17 cellular contexts compared by ENCODE assay signal in the genomic region with DNA sequence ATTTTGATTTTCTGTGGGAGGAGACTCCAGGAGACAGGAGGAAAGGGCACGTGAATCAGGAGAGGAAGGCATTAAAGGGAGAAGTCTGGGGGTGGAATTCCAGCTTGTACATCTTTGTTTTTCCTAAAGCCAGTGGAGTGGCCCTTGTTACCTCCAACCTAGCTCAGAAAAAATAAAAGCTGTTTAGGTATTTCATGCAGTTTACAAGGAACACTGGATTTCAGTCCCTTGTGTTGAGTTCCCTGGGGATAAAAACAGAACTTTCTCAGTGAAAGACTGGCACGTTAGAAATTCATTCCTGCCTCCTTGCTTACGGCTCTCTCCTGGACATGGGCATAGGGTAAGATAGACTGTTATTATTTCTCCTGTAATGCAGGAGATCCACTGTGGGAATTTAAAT.
DNase-seq lines count a peak whose midpoint lies in the region; ATAC-seq and TF ChIP-seq lines count a peak whose summit lies in the region.
"Had no signal": no experiment of that assay in that cellular context is flagged by ENCODE, and none has a peak within 500 bp of the region (broad histone marks: within the 10 kb centered on the region; RNA-seq: fewer than 3 reads in every experiment).

No MANE protein-coding gene starts in this region.

- H3K27me3 Mint-ChIP-seq in osteocyte (ENCODE audit: unreplicated experiment): no peaks in the 10 kb centered on the region
- H3K27me3 Mint-ChIP-seq: activated CD8-positive, alpha-beta memory T cell treated with anti-CD3 and anti-CD28 coated beads, Interleukin-2, amount 10 ng/mL, durations not matched to agents 7 days and 5 days; memory B cell had no signal

- no peak for TF ChIP-seq CTCF in osteocyte (IDR thresholded peaks at IDR 0.05)

- no peaks in the 10 kb centered on the region for H3K9me3 Mint-ChIP-seq in osteocyte (ENCODE audit: unreplicated experiment)
- H3K9me3 Mint-ChIP-seq: activated naive CD4-positive, alpha-beta T cell treated with anti-CD3 and anti-CD28 coated beads, Interleukin-2, amount 50 U/mL, for 72 hours; memory B cell had no signal

- H3K4me1 Mint-ChIP-seq in osteocyte (ENCODE audit: unreplicated experiment): peaks cover 44% of the 10 kb centered on the region
- H3K4me1 Mint-ChIP-seq: memory B cell had no signal

- H3K4me3 Mint-ChIP-seq in osteocyte (ENCODE audit: unreplicated experiment): peak overlapping the region; percentile 2
- H3K4me3 Mint-ChIP-seq: activated CD8-positive, alpha-beta memory T cell treated with anti-CD3 and anti-CD28 coated beads, Interleukin-2, amount 10 ng/mL, durations not matched to agents 7 days and 5 days; memory B cell had no signal

- H3K9me3 ChIP-seq in ectodermal cell (ENCODE audit: control insufficient read depth, low read length): no peaks in the 10 kb centered on the region
- H3K9me3 ChIP-seq: BLaER1 treated with 17β-estradiol and CSF1 and Interleukin-3, amounts not matched to agents 10 nM and 100 nM had no signal

- H3K36me3 ChIP-seq in ectodermal cell (ENCODE audit: control insufficient read depth, insufficient read depth, low read length): no peaks in the 10 kb centered on the region
- H3K36me3 ChIP-seq: BLaER1 treated with 17β-estradiol and CSF1 and Interleukin-3, amounts not matched to agents 10 nM and 100 nM had no signal

- 35 to 39% methylated on average over 3 of the region's 3 CpGs for WGBS in ectodermal cell, 2 experiments

- DNase-seq in DMS 273 treated with DMSO at 0.1 percent for 48 hours (lab: John Stamatoyannopoulos, UW): peak; percentile 16
- DNase-seq in NCI-H2171 (lab: John Stamatoyannopoulos, UW): peak; percentile 8
- no peak for DNase-seq in osteocyte (ENCODE audit: extremely low spot score, unreplicated experiment)
- no peak for DNase-seq in NOMO-1 treated with dmso at 0.1 percent for 144 hours (lab: John Stamatoyannopoulos, UW; ENCODE audit: unreplicated experiment)
- DNase-seq: activated CD8-positive, alpha-beta memory T cell treated with anti-CD3 and anti-CD28 coated beads, Interleukin-2, amount 10 ng/mL, durations not matched to agents 7 days and 5 days; cortex of kidney; DMS79 treated with DMSO at 0.1 percent for 48 hours; NCI-H2081; posterior cingulate gyrus; stimulated activated CD4-positive, alpha-beta T cell treated with anti-CD3 and anti-CD28 coated beads, Interleukin-2, amount 100 ng/mL, for 48 hours had no signal

- H3K4me3 ChIP-seq in ectodermal cell (ENCODE audit: insufficient read depth, low read depth, low read length): no peak overlapping the region
- H3K4me3 ChIP-seq: BLaER1 treated with 17β-estradiol and CSF1 and Interleukin-3, amounts not matched to agents 10 nM and 100 nM had no signal

- ATAC-seq in GM21423 (IDR thresholded peaks at IDR 0.05; ENCODE audit: unreplicated experiment): no peak
- ATAC-seq in GM21737 (IDR thresholded peaks at IDR 0.05; ENCODE audit: unreplicated experiment): no peak
- ATAC-seq in HG03378 (IDR thresholded peaks at IDR 0.05; ENCODE audit: unreplicated experiment): no peak
- ATAC-seq: activated CD8-positive, alpha-beta memory T cell treated with anti-CD3 and anti-CD28 coated beads, Interleukin-2, amount 10 ng/mL, durations not matched to agents 7 days and 5 days had no signal

- H3K27ac ChIP-seq in ectodermal cell (ENCODE audit: insufficient read depth, low read depth, low read length, poor library complexity, severe bottlenecking): peak overlapping the region; percentile 30
- H3K27ac ChIP-seq: BLaER1 treated with 17β-estradiol and CSF1 and Interleukin-3, amounts not matched to agents 10 nM and 100 nM had no signal

- H3K27ac Mint-ChIP-seq in osteocyte (ENCODE audit: unreplicated experiment): peak overlapping the region; percentile 94
- H3K27ac Mint-ChIP-seq: activated CD8-positive, alpha-beta memory T cell treated with anti-CD3 and anti-CD28 coated beads, Interleukin-2, amount 10 ng/mL, durations not matched to agents 7 days and 5 days; memory B cell had no signal

- peaks cover 17% of the 10 kb centered on the region for H3K4me1 ChIP-seq in ectodermal cell (ENCODE audit: control insufficient read depth, insufficient read depth, low read length)

- no peaks in the 10 kb centered on the region for H3K27me3 ChIP-seq in ectodermal cell (ENCODE audit: control insufficient read depth, insufficient read depth, low read length, poor library complexity, severe bottlenecking)
- H3K27me3 ChIP-seq: BLaER1 treated with 17β-estradiol and CSF1 and Interleukin-3, amounts not matched to agents 10 nM and 100 nM had no signal

- no peaks in the 10 kb centered on the region for H3K36me3 Mint-ChIP-seq in osteocyte (ENCODE audit: unreplicated experiment)
- H3K36me3 Mint-ChIP-seq: activated CD8-positive, alpha-beta memory T cell treated with anti-CD3 and anti-CD28 coated beads, Interleukin-2, amount 10 ng/mL, durations not matched to agents 7 days and 5 days; activated naive CD4-positive, alpha-beta T cell treated with anti-CD3 and anti-CD28 coated beads, Interleukin-2, amount 50 U/mL, for 72 hours; memory B cell had no signal

Comparison
In these comparisons a context has a peak if more than half of its experiments do, and no peak if none do; other contexts are left out.
1. DNase-seq: peak in DMS 273 treated with DMSO at 0.1 percent for 48 hours (single experiment) and NCI-H2171 (single experiment); none in osteocyte (single experiment) and NOMO-1 treated with dmso at 0.1 percent for 144 hours (single experiment).